1 cellular context compared by ENCODE assay signal in genomic region chr10:60942604-60943269, GRCh38.
TF ChIP-seq lines count a peak whose summit lies in the region.

No MANE protein-coding gene starts in this region.

TF ChIP-seq in GM23338, 12 proteins besides CTCF, POLR2A, EP300 and RAD21 (continued from another document):
- no peak for TF ChIP-seq ZNF462 (CRISPR knock-in tag; IDR thresholded peaks at IDR 0.05)
- no peak for TF ChIP-seq POLR2AphosphoS5 (IDR thresholded peaks at IDR 0.05; ENCODE audit: low read depth)
- TF ChIP-seq STAT1 (IDR thresholded peaks at IDR 0.05; ENCODE audit: unreplicated experiment), result no peak
- no peak for TF ChIP-seq EZH2 (IDR thresholded peaks at IDR 0.05; ENCODE audit: low read depth, unreplicated experiment)
- TF ChIP-seq NANOG (IDR thresholded peaks at IDR 0.05; ENCODE audit: borderline replicate concordance), result no peak
